In the genomic region with DNA sequence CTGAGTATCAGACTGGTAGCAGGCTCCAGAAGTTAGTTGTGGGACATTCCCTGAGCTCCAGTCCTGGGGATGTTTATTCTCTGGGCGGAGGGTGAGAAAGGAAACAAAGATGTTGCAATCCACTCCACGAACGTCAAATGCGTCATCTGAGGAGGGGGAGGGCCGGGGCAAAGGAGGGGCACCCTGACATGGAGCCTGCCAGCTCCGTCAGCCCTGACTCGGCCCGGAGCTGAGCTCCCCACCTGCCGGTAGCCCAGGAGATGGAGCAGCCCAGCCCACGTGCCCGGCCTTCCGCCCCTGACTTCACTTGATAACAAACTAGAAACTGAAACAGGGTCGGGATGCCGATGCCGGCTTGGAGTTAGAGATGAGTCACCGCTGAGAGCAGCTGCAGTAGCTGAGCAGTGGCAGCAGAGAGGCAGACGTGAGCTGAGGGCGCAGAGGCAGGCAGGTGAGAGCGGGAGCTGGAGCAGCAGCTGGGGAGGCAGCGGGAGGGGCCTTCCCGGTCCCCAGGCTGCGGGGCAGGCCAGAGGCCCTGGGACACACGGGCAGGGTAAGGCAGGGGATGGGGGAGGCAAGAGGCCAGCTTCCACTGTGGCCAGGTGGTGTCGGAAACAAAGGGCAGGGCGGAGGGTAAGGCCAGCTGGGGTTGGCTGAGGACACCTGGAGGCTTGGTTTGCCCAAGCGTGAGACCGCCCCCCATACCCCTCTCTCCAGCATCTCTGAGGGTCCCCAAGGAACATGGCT, we compare ENCODE assay signal across 8 cellular contexts. TPM values are rescaled to one million over a fixed set of nuclear protein-coding genes. Genes with fewer than 3 reads are reported as not detected.
DNase-seq lines count a peak whose midpoint lies in the region; ATAC-seq and TF ChIP-seq lines count a peak whose summit lies in the region.

A gene (plus strand): TSS at position 391 of the 747 bp plus-strand sequence. CDS start 351 bp downstream, at position 742.

- WGBS in adrenal gland, 4 donors, result 5 to 11% (median 7%) methylated on average over 14 to 27 of the region's 27 CpGs
- 8% methylated on average over 27 of the region's 27 CpGs for WGBS in prostate gland
- WGBS in urinary bladder, result 9% methylated on average over 27 of the region's 27 CpGs

- peak within 1 kb of the TSS; percentile 49 for H3K4me3 ChIP-seq in NB4 (ENCODE audit: low read depth, low read length)
- peak within 1 kb of the TSS in 3 of 4 donors; percentile 16 to 59 (median 46) for H3K4me3 ChIP-seq in adrenal gland
- peak within 1 kb of the TSS; percentile 33 to 36 for H3K4me3 ChIP-seq in prostate gland
- H3K4me3 ChIP-seq in urinary bladder (ENCODE audit: low read depth, low read length), result peak within 1 kb of the TSS; percentile 47

- H3K4me1 ChIP-seq in adrenal gland (replicated peaks in 1 of 2), result peaks cover 9 to 17% of the 10 kb centered on the region in 2 donors
- H3K4me1 ChIP-seq in prostate gland (replicated peaks), result peaks cover 16% of the 10 kb centered on the region
- H3K4me1 ChIP-seq in urinary bladder (ENCODE audit: insufficient read depth), result no peaks in the 10 kb centered on the region

- ATAC-seq in HG02588 (IDR thresholded peaks at IDR 0.05; ENCODE audit: unreplicated experiment), result peak; percentile 62
- ATAC-seq in left cardiac atrium, result peak; percentile 92 to 96

- H3K27me3 ChIP-seq in adrenal gland, result no peaks in the 10 kb centered on the region
- no peaks in the 10 kb centered on the region for H3K27me3 ChIP-seq in prostate gland (replicated peaks; ENCODE audit: insufficient read depth)

- no peaks in the 10 kb centered on the region for H3K9me3 ChIP-seq in adrenal gland (replicated peaks in 1 of 3)
- H3K9me3 ChIP-seq in prostate gland, result no peaks in the 10 kb centered on the region

- H3K27ac ChIP-seq in adrenal gland (peak within 1 kb of the TSS; percentile 50 to 96 (median 90)), prostate gland (peak within 1 kb of the TSS; percentile 95 to 96), urinary bladder (ENCODE audit: low read depth) (peak within 1 kb of the TSS; percentile 98)

- DNase-seq in NB4 (ENCODE audit: low read depth) (peak; percentile 92), T-helper 1 cell (peak; percentile 97 to 99 (median 98)), adrenal gland (peak; percentile 90 to 98 (median 98)), left cardiac atrium (peak; percentile 95), prostate gland (ENCODE audit: low spot score) (peak; percentile 94)

- intact Hi-C loops in adrenal gland (cut with DNase I), result no loop called here
- intact Hi-C loops in left cardiac atrium (cut with DNase I), result no loop called here
- intact Hi-C loops in prostate gland (cut with DNase I), result no loop called here

- peak; percentile 50 for TF ChIP-seq CTCF in GM12872 (IDR thresholded peaks at IDR 0.05; ENCODE audit: insufficient read depth, low read depth, low read length)
- peak; percentile 31 for TF ChIP-seq CTCF in NB4 (IDR thresholded peaks at IDR 0.05; ENCODE audit: low read depth, low read length)
- TF ChIP-seq CTCF in adrenal gland (IDR thresholded peaks at IDR 0.05), result peak; percentile 12 to 57 (median 36)
- peak in 3 of 4 experiments; percentile 42 to 71 (median 58) for TF ChIP-seq CTCF in prostate gland (IDR thresholded peaks at IDR 0.05)

- no peaks in the 10 kb centered on the region for H3K36me3 ChIP-seq in adrenal gland (replicated peaks in 1 of 2)
- H3K36me3 ChIP-seq in prostate gland, result no peaks in the 10 kb centered on the region
- no peaks in the 10 kb centered on the region for H3K36me3 ChIP-seq in urinary bladder (ENCODE audit: insufficient read depth)

- TF ChIP-seq POLR2A in NB4 (IDR thresholded peaks at IDR 0.05; ENCODE audit: extremely low read depth, insufficient read length) (no peak), adrenal gland (IDR thresholded peaks at IDR 0.05) (peak; percentile 69 to 89), prostate gland (IDR thresholded peaks at IDR 0.05) (peak; percentile 82)

RNA-seq across cellular contexts. Expression of the gene that starts here (rescaled TPM):
- 10 to 100 TPM in 1 of 8 donors, 1 to 10 TPM in 7; 1.6 to 10.5 (median 7.6) TPM for total RNA-seq in adrenal gland
- 10 to 100 TPM in 2 of 3 donors, 1 to 10 TPM in 1; 4.4 to 11.7 (median 10.2) TPM for polyA plus RNA-seq in adrenal gland
- 10 to 100 TPM in 1 of 2 donors, 1 to 10 TPM in 1; 4.0 to 10.2 TPM for total RNA-seq in left cardiac atrium
- total RNA-seq in prostate gland, result 10 to 100 TPM in 1 of 2 donors, 1 to 10 TPM in 1; 6.9 to 16.3 TPM
- total RNA-seq in urinary bladder, result 1.7 TPM
- polyA plus RNA-seq in urinary bladder, result 9.1 TPM

Comparison
In these comparisons a context has a peak if more than half of its experiments do, and no peak if none do; other contexts are left out.
1. Peak in every context shown above with its lines: DNase-seq, ATAC-seq, H3K4me3 ChIP-seq and H3K27ac ChIP-seq.